8 cellular contexts compared by ENCODE assay signal in genomic region chr3:36729204-36730056, GRCh38. TPM values are rescaled to one million over a fixed set of nuclear protein-coding genes. Genes with fewer than 3 reads are reported as not detected.
DNase-seq lines count a peak whose midpoint lies in the region; ATAC-seq, FAIRE-seq and TF ChIP-seq lines count a peak whose summit lies in the region.

No MANE protein-coding gene starts in this region.

- no peaks in the 10 kb centered on the region for H3K79me2 ChIP-seq in KMS-11 (ENCODE audit: insufficient read depth, low read depth)

- H3K36me3 ChIP-seq in KMS-11 (ENCODE audit: insufficient read depth) (no peaks in the 10 kb centered on the region), psoas muscle (ENCODE audit: insufficient read depth in 1 of 2, low read depth in 1 of 2) (no peaks in the 10 kb centered on the region)

- H3K4me2 ChIP-seq in KMS-11 = no peak overlapping the region

- H3K27ac ChIP-seq in KMS-11 = no peak overlapping the region
- no peak overlapping the region for H3K27ac ChIP-seq in psoas muscle

- ATAC-seq in psoas muscle = peak; percentile 42 to 73 (median 58)

- in situ Hi-C loops in GM13976 (cut with MboI; ENCODE audit: low sequenced_read_pairs, unreplicated experiment) = loop anchor here (10.0 to 25.0 kb wide), 3 partner anchors 135 to 483 kb away; no protein-coding TSS in a partner anchor

- TF ChIP-seq CTCF in GM13976 (IDR thresholded peaks at IDR 0.05; ENCODE audit: borderline replicate concordance, control extremely low read depth, extremely low read depth, insufficient read depth, missing control alignments) (peak; percentile 41), KMS-11 (conservative IDR thresholded peaks at IDR 0.05; ENCODE audit: low read depth, low read length) (peak; percentile 60), psoas muscle (IDR thresholded peaks at IDR 0.05) (peak; percentile 69)

- H4K20me1 ChIP-seq in KMS-11 (ENCODE audit: insufficient read depth) = no peaks in the 10 kb centered on the region

- H3K4me3 ChIP-seq in KMS-11 (IDR thresholded peaks at IDR 0.05; ENCODE audit: insufficient read depth, low read depth, low read length) = no peak overlapping the region
- no peak overlapping the region for H3K4me3 ChIP-seq in psoas muscle

- intact Hi-C loops in psoas muscle (cut with DNase I) = loop anchor here (1.0 to 5.0 kb wide), 3 partner anchors 138 to 228 kb away; no protein-coding TSS in a partner anchor

- peak; percentile 49 for DNase-seq in AG08396 (ENCODE audit: low spot score)
- peak; percentile 51 for DNase-seq in GM13976 (ENCODE audit: low spot score)
- peak; percentile 21 to 69 for DNase-seq in SW 1271 (lab: John Stamatoyannopoulos, UW)
- peak; percentile 14 to 51 for DNase-seq in frontal cortex (ENCODE audit: low spot score in 2 of 2)
- no peak for DNase-seq in psoas muscle
- DNase-seq in NCI-H1048 (lab: John Stamatoyannopoulos, UW) = no peak
- DNase-seq in cerebellar nuclear complex (lab: John Stamatoyannopoulos, UW) = no peak

- WGBS in psoas muscle, 3 donors = 32 to 47% (median 43%) methylated on average over 9 of the region's 9 CpGs

- no peak overlapping the region for H2AFZ ChIP-seq in KMS-11 (ENCODE audit: low read depth)

- H3K4me1 ChIP-seq in KMS-11 (ENCODE audit: low read depth, poor library complexity, severe bottlenecking) (no peaks in the 10 kb centered on the region), psoas muscle (peaks cover 8% of the 10 kb centered on the region)

- H3K9me3 ChIP-seq in psoas muscle = no peaks in the 10 kb centered on the region

- peak; percentile 71 for FAIRE-seq in frontal cortex (lab: Jason Lieb, UNC)

- H3K9ac ChIP-seq in KMS-11 = no peak overlapping the region

- H3K27me3 ChIP-seq in KMS-11 (ENCODE audit: insufficient read depth, low read depth) (no peaks in the 10 kb centered on the region), psoas muscle (ENCODE audit: insufficient read depth in 3 of 3, low read length in 2 of 3) (no peaks in the 10 kb centered on the region)

RNA-seq across cellular contexts. Expression of gene DCLK3, which starts 34.9 kb away (rescaled TPM):
- total RNA-seq in frontal cortex (7.7 TPM), psoas muscle (1 to 10 TPM in 2 of 4 donors, under 1 TPM in 2; 0.54 to 1.7 (median 0.93) TPM)
- under 1 TPM; 0.34 to 0.42 (median 0.36) TPM for polyA plus RNA-seq in psoas muscle

Comparison
In these comparisons a context has a peak if more than half of its experiments do, and no peak if none do; other contexts are left out.
1. DNase-seq: peak in AG08396 (single experiment), GM13976 (single experiment), SW 1271 (2 of 2) and frontal cortex (2 of 2); none in psoas muscle (0 of 2), NCI-H1048 (single experiment) and cerebellar nuclear complex (0 of 2).
2. Peak in every context shown above with its lines, with median percentiles within 50 percentile points of each other: CTCF ChIP-seq.